Comparison of ENCODE assay signal across 9 cellular contexts in the genomic region with DNA sequence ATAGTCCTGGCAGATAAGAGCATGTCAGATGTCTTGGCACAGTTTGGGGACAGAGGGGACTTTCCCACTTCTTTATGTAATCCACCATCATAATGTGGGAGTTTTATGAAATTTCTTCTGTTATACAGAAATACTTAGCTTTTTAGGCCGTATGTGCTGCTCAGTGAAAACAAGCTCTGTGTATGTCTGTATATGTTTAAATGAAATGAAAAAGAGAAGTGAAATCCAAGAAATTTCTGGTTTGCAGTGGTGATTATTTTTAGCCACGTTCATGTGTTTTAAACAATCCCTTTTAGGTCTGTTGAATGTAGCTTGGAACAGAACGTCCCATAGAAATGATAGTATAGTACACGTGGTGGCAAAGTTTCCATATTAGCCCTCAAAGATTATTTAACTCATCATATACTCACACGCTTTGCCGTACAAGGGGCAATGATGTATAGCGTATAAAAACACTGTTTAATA. TPM values are rescaled to one million over a fixed set of nuclear protein-coding genes. Genes with fewer than 3 reads are reported as not detected.
DNase-seq lines count a peak whose midpoint lies in the region; ATAC-seq and TF ChIP-seq lines count a peak whose summit lies in the region.
"Had no signal": no experiment of that assay in that cellular context is flagged by ENCODE, and none has a peak within 500 bp of the region (broad histone marks: within the 10 kb centered on the region; RNA-seq: fewer than 3 reads in every experiment).

No MANE protein-coding gene starts in this region.

- H3K23ac ChIP-seq in trophoblast cell (ENCODE audit: low read length) (no peak overlapping the region), mesenchymal stem cell (ENCODE audit: low read length in 2 of 2) (no peak overlapping the region)

- intact Hi-C loops in sciatic nerve (cut with DNase I), result no loop called here
- intact Hi-C loops in PC-9 (cut with micrococcal nuclease; ENCODE audit: unreplicated experiment), result loop anchor here (5.0 kb wide), 1 partner anchor 40 kb away; a partner anchor contains a TSS

- H3K18ac ChIP-seq in trophoblast cell (ENCODE audit: low read length), result no peak overlapping the region
- H3K18ac ChIP-seq in mesenchymal stem cell (ENCODE audit: low read depth in 1 of 2, low read length in 2 of 2), result no peak overlapping the region

- no peaks in the 10 kb centered on the region for H3K9me3 ChIP-seq in trophoblast cell (ENCODE audit: insufficient read depth, low read depth, low read length)
- H3K9me3 ChIP-seq in PC-9 (ENCODE audit: insufficient read depth, low read depth), result no peaks in the 10 kb centered on the region
- H3K9me3 ChIP-seq in mesenchymal stem cell (ENCODE audit: control insufficient read depth, low read length), result no peaks in the 10 kb centered on the region

- H3K4me1 ChIP-seq in trophoblast cell (ENCODE audit: control insufficient read depth in 1 of 2, insufficient read depth in 2 of 2, low read length in 2 of 2) (peaks cover 22 to 29% of the 10 kb centered on the region in 2 experiments), PC-9 (replicated peaks; ENCODE audit: insufficient read depth) (no peaks in the 10 kb centered on the region), mesenchymal stem cell (ENCODE audit: control insufficient read depth, insufficient read depth, low read depth, low read length) (peaks cover 11% of the 10 kb centered on the region)

- H3K79me1 ChIP-seq in trophoblast cell (ENCODE audit: low read length) (peaks cover 13% of the 10 kb centered on the region), mesenchymal stem cell (replicated peaks; ENCODE audit: low read length, poor library complexity, severe bottlenecking) (peaks cover 31% of the 10 kb centered on the region)

- H3K79me2 ChIP-seq in trophoblast cell (ENCODE audit: control insufficient read depth, insufficient read depth, low read length, poor library complexity) (peaks cover 5% of the 10 kb centered on the region), PC-9 (ENCODE audit: low read depth) (0 out of 2 replicates have a peak, but pooled peaks cover 7% of the 10 kb centered on the region)

- H2BK5ac ChIP-seq in trophoblast cell (ENCODE audit: low read depth, low read length, poor library complexity), result no peak overlapping the region
- no peak overlapping the region for H2BK5ac ChIP-seq in mesenchymal stem cell (ENCODE audit: low read depth, low read length, poor library complexity, severe bottlenecking)

- no peak overlapping the region for H4K8ac ChIP-seq in trophoblast cell (ENCODE audit: low read depth, low read length)
- H4K8ac ChIP-seq in mesenchymal stem cell (ENCODE audit: low read length), result no peak overlapping the region

- H2BK120ac ChIP-seq in trophoblast cell (ENCODE audit: insufficient read depth, low read length, poor library complexity) (no peak overlapping the region), mesenchymal stem cell (ENCODE audit: low read depth, low read length) (no peak overlapping the region)

- H3K9ac ChIP-seq in trophoblast cell (ENCODE audit: low read length) (no peak overlapping the region), mesenchymal stem cell (ENCODE audit: low read length) (no peak overlapping the region)

- H3K14ac ChIP-seq in trophoblast cell (ENCODE audit: low read length) (no peak overlapping the region), mesenchymal stem cell (ENCODE audit: low read length in 2 of 2) (no peak overlapping the region)

- no peak overlapping the region for H3K4ac ChIP-seq in trophoblast cell (ENCODE audit: low read depth, low read length)
- no peak overlapping the region for H3K4ac ChIP-seq in mesenchymal stem cell (ENCODE audit: low read depth in 1 of 2, low read length in 2 of 2)

- no peak for TF ChIP-seq CTCF in PC-9 (conservative IDR thresholded peaks at IDR 0.05)

- H2AFZ ChIP-seq in trophoblast cell (ENCODE audit: insufficient read depth, low read length, poor library complexity), result no peak overlapping the region
- H2AFZ ChIP-seq in PC-9, result no peak overlapping the region
- H2AFZ ChIP-seq in mesenchymal stem cell (ENCODE audit: low read depth, low read length), result no peak overlapping the region

- no TSS peak for BruUV-seq in PC-9 (replicated peaks; lab: Mats Ljungman, UMichigan)

- H3K27me3 ChIP-seq in trophoblast cell (ENCODE audit: insufficient read depth, low read length), result no peaks in the 10 kb centered on the region
- no peaks in the 10 kb centered on the region for H3K27me3 ChIP-seq in PC-9 (ENCODE audit: insufficient read depth, low read depth)
- no peaks in the 10 kb centered on the region for H3K27me3 ChIP-seq in mesenchymal stem cell (ENCODE audit: control insufficient read depth in 1 of 2, insufficient read depth in 1 of 2, low read length in 2 of 2)

- H4K91ac ChIP-seq in trophoblast cell (ENCODE audit: low read depth, low read length), result no peak overlapping the region
- no peak overlapping the region for H4K91ac ChIP-seq in mesenchymal stem cell (ENCODE audit: low read length)

- H3K36me3 ChIP-seq in trophoblast cell (ENCODE audit: control insufficient read depth in 1 of 2, insufficient read depth in 2 of 2, low read length in 2 of 2), result peaks cover 0 to 1% of the 10 kb centered on the region in 2 experiments
- H3K36me3 ChIP-seq in PC-9 (ENCODE audit: low read depth), result no peaks in the 10 kb centered on the region
- H3K36me3 ChIP-seq in mesenchymal stem cell (ENCODE audit: control insufficient read depth in 1 of 2, insufficient read depth in 2 of 2, low read depth in 1 of 2, low read length in 2 of 2), result no peaks in the 10 kb centered on the region

- H3F3A ChIP-seq in PC-9 (ENCODE audit: insufficient read depth, low read depth), result no peaks in the 10 kb centered on the region

- H2BK15ac ChIP-seq in mesenchymal stem cell (ENCODE audit: low read depth, poor library complexity, severe bottlenecking), result no peak overlapping the region

- H2AK5ac ChIP-seq in trophoblast cell (ENCODE audit: low read length) (no peak overlapping the region), mesenchymal stem cell (ENCODE audit: low read length, severe bottlenecking) (no peak overlapping the region)

- H3K9me2 ChIP-seq in PC-9 (ENCODE audit: insufficient read depth), result no peaks in the 10 kb centered on the region

- H4K12ac ChIP-seq in trophoblast cell (ENCODE audit: low read depth, low read length), result no peak overlapping the region

- CTCF ChIA-PET in PC-9 (lab: Charles Lee), result interaction anchor here (0.6 kb wide), 2 partner anchors 12 to 47 kb away, joined by 3 to 13 read pairs; no protein-coding TSS in a partner anchor

- H3K4me3 ChIP-seq in trophoblast cell (ENCODE audit: low read depth, low read length) (no peak overlapping the region), PC-9 (no peak overlapping the region), mesenchymal stem cell (ENCODE audit: insufficient read depth in 1 of 2, low read depth in 1 of 2, low read length in 2 of 2) (no peak overlapping the region)

- ATAC-seq in GM19023 (IDR thresholded peaks at IDR 0.05; ENCODE audit: unreplicated experiment) (peak; percentile 42), HG02763 (IDR thresholded peaks at IDR 0.05; ENCODE audit: unreplicated experiment) (peak; percentile 43), sciatic nerve (peak; percentile 16)

- H4K20me1 ChIP-seq in PC-9 (ENCODE audit: insufficient read depth), result no peaks in the 10 kb centered on the region

- POLR2A ChIA-PET in PC-9 (lab: Charles Lee; ENCODE audit: unreplicated experiment), result no interaction called here

- no peak overlapping the region for H3K27ac ChIP-seq in trophoblast cell (ENCODE audit: low read depth, low read length)
- H3K27ac ChIP-seq in PC-9, result no peak overlapping the region
- no peak overlapping the region for H3K27ac ChIP-seq in mesenchymal stem cell (ENCODE audit: low read length, poor library complexity, severe bottlenecking)

- no peak overlapping the region for H2BK12ac ChIP-seq in trophoblast cell (ENCODE audit: low read length)
- H2BK12ac ChIP-seq in mesenchymal stem cell (ENCODE audit: low read length in 2 of 2), result no peak overlapping the region

- DNase-seq in NOMO-1 (lab: John Stamatoyannopoulos, UW; ENCODE audit: unreplicated experiment in 2 of 2) (peak; percentile 23 to 52), sciatic nerve (ENCODE audit: low spot score) (no peak), DMS53 treated with DMSO at 0.1 percent for 48 hours (lab: John Stamatoyannopoulos, UW; ENCODE audit: unreplicated experiment) (no peak), trophoblast cell (no peak), PC-9 (no peak), mesenchymal stem cell (no peak)
- DNase-seq: activated effector memory CD4-positive, alpha-beta T cell treated with anti-CD3 and anti-CD28 coated beads, Interleukin-2, amount 50 U/mL, for 16 hours had no signal

- no peak overlapping the region for H3K4me2 ChIP-seq in trophoblast cell (ENCODE audit: low read length)
- H3K4me2 ChIP-seq in PC-9, result no peak overlapping the region
- no peak overlapping the region for H3K4me2 ChIP-seq in mesenchymal stem cell (ENCODE audit: low read length, poor library complexity, severe bottlenecking)

- WGBS in trophoblast cell (ENCODE audit: extremely low coverage, insufficient coverage, insufficient read length), result no CpG with 5 or more reads among the region's 7 CpGs
- WGBS in mesenchymal stem cell, result 72% methylated on average over 3 of the region's 7 CpGs

RNA-seq across cellular contexts. Expression of a gene that starts 41.0 kb away (rescaled TPM):
- total RNA-seq in sciatic nerve (279 TPM), PC-9 (2021) (27.4 and 29.4 TPM in 2 replicates)
- polyA plus RNA-seq in trophoblast cell (2013), result 50.4 and 51.1 TPM in 2 replicates
- 13.3 TPM for polyA plus RNA-seq in mesenchymal stem cell (2013, experiment 1 of 2)
- polyA plus RNA-seq in mesenchymal stem cell (2013, experiment 2 of 2), result 13.7 TPM

Comparison
In these comparisons a context has a peak if more than half of its experiments do, and no peak if none do; other contexts are left out.
1. DNase-seq: peak in NOMO-1 (2 of 2); none in sciatic nerve (single experiment), DMS53 treated with DMSO at 0.1 percent for 48 hours (single experiment), trophoblast cell (0 of 2), PC-9 (0 of 2) and mesenchymal stem cell (single experiment).
2. Peak in every context shown above with its lines, with median percentiles within 50 percentile points of each other: ATAC-seq.